In genomic region chr4:99414902-99415301, GRCh38 we compare ENCODE assay signal across 12 cellular contexts. TPM values are rescaled to one million over a fixed set of nuclear protein-coding genes. Genes with fewer than 3 reads are reported as not detected.
A peak's percentile ranks its signal among the peaks of the same experiment; 100 is the strongest.
DNase-seq lines count a peak whose midpoint lies in the region; ATAC-seq and TF ChIP-seq lines count a peak whose summit lies in the region.
"Not testable (repeated sequence)": the region's sequence is repeated elsewhere in the genome, so short reads cannot be mapped to it uniquely, and the experiment has no call there.
"Had no signal": no experiment of that assay in that cellular context is flagged by ENCODE, and none has a peak within 500 bp of the region (broad histone marks: within the 10 kb centered on the region; RNA-seq: fewer than 3 reads in every experiment).

No MANE protein-coding gene starts in this region.

- not testable (repeated sequence) for H3K9ac ChIP-seq in PC-3 (ENCODE audit: low read length); subcutaneous abdominal adipose tissue (ENCODE audit: low read length in 5 of 5)

- DNase-seq in PC-3; epithelial cell of prostate (ENCODE audit: low read depth, low spot score); right lobe of liver: not testable (repeated sequence)
- peak; percentile 5 for DNase-seq in SKM-1 treated with dmso at 0.1 percent for 144 hours (lab: John Stamatoyannopoulos, UW; ENCODE audit: unreplicated experiment)

- not testable (repeated sequence) for H3F3A ChIP-seq in PC-3 (ENCODE audit: low read length, unreplicated experiment)

- WGBS in right lobe of liver (ENCODE audit: insufficient coverage, low coverage, low lambda C conversion rate, missing lambda C conversion rate), result 33% methylated on average over 3 of the region's 3 CpGs

- H3K9me2 ChIP-seq in PC-3 (replicated peaks; ENCODE audit: low read length), result not testable (repeated sequence)

- TF ChIP-seq POLR2A in right lobe of liver (IDR thresholded peaks at IDR 0.05), result not testable (repeated sequence)

- H3K36me3 ChIP-seq in PC-3 (ENCODE audit: low read depth, low read length); right lobe of liver; subcutaneous abdominal adipose tissue (ENCODE audit: control insufficient read depth in 5 of 5, insufficient read depth in 5 of 5, low read length in 5 of 5): not testable (repeated sequence)

- H3K9me3 ChIP-seq in PC-3 (ENCODE audit: low read length); right lobe of liver; subcutaneous abdominal adipose tissue (ENCODE audit: control insufficient read depth in 5 of 5, low read length in 5 of 5): not testable (repeated sequence)

- H2AFZ ChIP-seq in PC-3 (ENCODE audit: low read length), result not testable (repeated sequence)

- H3K4me3 ChIP-seq in PC-3 (ENCODE audit: low read length); right lobe of liver; subcutaneous abdominal adipose tissue (ENCODE audit: low read depth in 1 of 5, low read length in 5 of 5): not testable (repeated sequence)

- ATAC-seq in PC-3, result not testable (repeated sequence)
- ATAC-seq in right lobe of liver, result peak; percentile 12 to 53 (median 40)

- BruUV-seq in PC-3 (replicated peaks; lab: Mats Ljungman, UMichigan), result not testable (repeated sequence)

- intact Hi-C loops in PC-3 (cut with micrococcal nuclease); right lobe of liver (cut with DNase I): not testable (repeated sequence)

- peak overlapping the region; percentile 11; the same call in 1 of the 2 replicates for H3K27ac ChIP-seq in 22Rv1
- peak overlapping the region; percentile 39; the same call in 1 of the 2 replicates for H3K27ac ChIP-seq in PC-3 (ENCODE audit: low read length)
- H3K27ac ChIP-seq in epithelial cell of prostate, result peak overlapping the region; percentile 32
- H3K27ac ChIP-seq in right lobe of liver, result peak overlapping the region; percentile 1 to 87 (median 73)
- peak overlapping the region; percentile 68 for H3K27ac ChIP-seq in subcutaneous abdominal adipose tissue (ENCODE audit: low read depth, low read length)

- CTCF ChIA-PET in PC-3 (lab: Charles Lee), result not testable (repeated sequence)

- H3K4me1 ChIP-seq in PC-3 (ENCODE audit: insufficient read depth, low read length) (peaks cover 14% of the 10 kb centered on the region; the same call in 1 of the 2 replicates), right lobe of liver (peaks cover 0 to 36% (median 12%) of the 10 kb centered on the region in 4 donors), subcutaneous abdominal adipose tissue (ENCODE audit: control insufficient read depth in 5 of 5, insufficient read depth in 5 of 5, low read length in 5 of 5) (peaks cover 0 to 39% (median 5%) of the 10 kb centered on the region in 5 donors)

- POLR2A ChIA-PET in PC-3 (lab: Charles Lee; ENCODE audit: unreplicated experiment), result not testable (repeated sequence)

- H3K27me3 ChIP-seq in PC-3 (ENCODE audit: low read length); right lobe of liver; subcutaneous abdominal adipose tissue (ENCODE audit: control insufficient read depth in 5 of 5, insufficient read depth in 4 of 5, low read length in 5 of 5): not testable (repeated sequence)

- not testable (repeated sequence) for H3K4me2 ChIP-seq in PC-3 (ENCODE audit: low read length)

- not testable (repeated sequence) for H3K79me2 ChIP-seq in PC-3 (ENCODE audit: low read length)

- H4K20me1 ChIP-seq in PC-3 (ENCODE audit: low read length), result not testable (repeated sequence)

- not testable (repeated sequence) for TF ChIP-seq CTCF in 22Rv1 (IDR thresholded peaks at IDR 0.05); PC-3 (conservative IDR thresholded peaks at IDR 0.05; ENCODE audit: low read depth, low read length); right lobe of liver (IDR thresholded peaks at IDR 0.05)

RNA-seq across cellular contexts. Expression of gene ADH7, which starts 20.2 kb away (rescaled TPM):
- total RNA-seq in PC-3 (2014; rRNA removed) (not detected in 2 replicates), right lobe of liver (under 1 TPM in 1 of 6 experiments, not detected in 5; 0.42 TPM)
- total RNA-seq: CD4-positive, alpha-beta T cell; CD8-positive, alpha-beta memory T cell; GM12878; GM23248; H1; H7 had no signal

Comparison
In these comparisons a context has a peak if more than half of its experiments do, and no peak if none do; other contexts are left out.
1. H3K27ac ChIP-seq: peak in every context shown above with its lines; median percentile 73 in right lobe of liver; 68 in subcutaneous abdominal adipose tissue; 39 in PC-3; 32 in epithelial cell of prostate; 11 in 22Rv1.